Comparison of ENCODE assay signal across 23 cellular contexts in the genomic region with DNA sequence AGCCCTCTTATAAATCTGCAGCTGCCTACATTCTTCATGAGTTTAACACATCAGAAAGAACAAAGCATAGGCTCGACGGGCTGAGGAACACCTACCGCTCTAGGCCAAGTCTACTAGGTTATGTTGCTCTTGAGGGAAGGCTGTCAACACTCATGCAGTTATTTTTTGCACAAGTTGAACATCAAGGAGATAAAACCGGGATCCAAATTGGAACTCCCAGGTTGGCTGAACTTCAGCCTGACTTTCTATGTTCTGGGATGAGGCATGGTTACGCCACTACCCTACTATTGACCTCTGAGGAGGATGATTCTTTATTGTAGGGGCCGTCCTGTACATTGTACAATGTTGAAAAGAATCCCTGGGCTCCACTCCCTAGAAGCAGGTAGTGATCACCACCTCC. TPM values are rescaled to one million over a fixed set of nuclear protein-coding genes. Genes with fewer than 3 reads are reported as not detected.
A peak's percentile ranks its signal among the peaks of the same experiment; 100 is the strongest.
DNase-seq lines count a peak whose midpoint lies in the region; ATAC-seq and TF ChIP-seq lines count a peak whose summit lies in the region.
"Had no signal": no experiment of that assay in that cellular context is flagged by ENCODE, and none has a peak within 500 bp of the region (broad histone marks: within the 10 kb centered on the region; RNA-seq: fewer than 3 reads in every experiment).

No MANE protein-coding gene starts in this region.

- 34 to 55% (median 40%) methylated on average over 6 of the region's 6 CpGs for WGBS in heart left ventricle, 4 donors

- intact Hi-C loops in heart left ventricle (cut with DNase I) (no loop called here), Right ventricle myocardium inferior (cut with DNase I) (no loop called here)

- ATAC-seq in heart left ventricle (peak in 3 of 4 donors; percentile 28 to 76 (median 69)), Right ventricle myocardium inferior (no peak), GM21529 (IDR thresholded peaks at IDR 0.05; ENCODE audit: unreplicated experiment) (no peak)
- ATAC-seq in CD4-positive, CD25-positive, alpha-beta regulatory T cell (ENCODE audit: low read depth in 2 of 2), result no peak
- ATAC-seq in activated T-helper 17 cell treated with anti-CD3 and anti-CD28 coated beads, Interleukin-2, amount 50 U/mL, for 72 hours (replicated peaks), result no peak
- ATAC-seq: GM23338, HepG2, Panc1 had no signal

- H3K9me3 ChIP-seq in heart left ventricle, result no peaks in the 10 kb centered on the region
- H3K9me3 ChIP-seq in CD4-positive, CD25-positive, alpha-beta regulatory T cell (ENCODE audit: control insufficient read depth in 2 of 2, low read length in 2 of 2), result no peaks in the 10 kb centered on the region
- H3K9me3 ChIP-seq: HAP-1, MG63 had no signal

- H3K27me3 ChIP-seq in heart left ventricle, result no peaks in the 10 kb centered on the region
- no peaks in the 10 kb centered on the region for H3K27me3 ChIP-seq in CD4-positive, CD25-positive, alpha-beta regulatory T cell (ENCODE audit: control insufficient read depth, insufficient read depth, low read length)
- H3K27me3 ChIP-seq: MG63 had no signal

- H3K27ac ChIP-seq in heart left ventricle, result no peak overlapping the region
- no peak overlapping the region for H3K27ac ChIP-seq in CD4-positive, CD25-positive, alpha-beta regulatory T cell (ENCODE audit: insufficient read depth, low read length, poor library complexity, severe bottlenecking)
- H3K27ac ChIP-seq: HL-60 had no signal

- H3K4me1 Mint-ChIP-seq in CD4-positive, CD25-positive, alpha-beta regulatory T cell, result peaks cover 0 to 11% (median 2%) of the 10 kb centered on the region in 4 donors
- no peaks in the 10 kb centered on the region for H3K4me1 Mint-ChIP-seq in activated T-helper 17 cell treated with anti-CD3 and anti-CD28 coated beads, Interleukin-2, amount 50 U/mL, for 72 hours
- peaks cover 24% of the 10 kb centered on the region for H3K4me1 Mint-ChIP-seq in osteocyte (ENCODE audit: unreplicated experiment)

- H3K36me3 Mint-ChIP-seq in CD4-positive, CD25-positive, alpha-beta regulatory T cell, result no peaks in the 10 kb centered on the region
- H3K36me3 Mint-ChIP-seq in activated T-helper 17 cell treated with anti-CD3 and anti-CD28 coated beads, Interleukin-2, amount 50 U/mL, for 72 hours (ENCODE audit: low read depth), result no peaks in the 10 kb centered on the region
- no peaks in the 10 kb centered on the region for H3K36me3 Mint-ChIP-seq in osteocyte (ENCODE audit: unreplicated experiment)

- peaks cover 0 to 26% (median 0%) of the 10 kb centered on the region in 12 donors for H3K4me1 ChIP-seq in heart left ventricle
- peaks cover 4% of the 10 kb centered on the region for H3K4me1 ChIP-seq in CD4-positive, CD25-positive, alpha-beta regulatory T cell (ENCODE audit: control insufficient read depth, insufficient read depth, low read length, poor library complexity, severe bottlenecking)

- peaks cover 0 to 4% (median 0%) of the 10 kb centered on the region in 7 donors for H3K9me3 Mint-ChIP-seq in CD4-positive, CD25-positive, alpha-beta regulatory T cell
- no peaks in the 10 kb centered on the region for H3K9me3 Mint-ChIP-seq in activated T-helper 17 cell treated with anti-CD3 and anti-CD28 coated beads, Interleukin-2, amount 50 U/mL, for 72 hours
- no peaks in the 10 kb centered on the region for H3K9me3 Mint-ChIP-seq in osteocyte (ENCODE audit: unreplicated experiment)

- no peak overlapping the region for H3K27ac Mint-ChIP-seq in CD4-positive, CD25-positive, alpha-beta regulatory T cell
- no peak overlapping the region for H3K27ac Mint-ChIP-seq in activated T-helper 17 cell treated with anti-CD3 and anti-CD28 coated beads, Interleukin-2, amount 50 U/mL, for 72 hours
- no peak overlapping the region for H3K27ac Mint-ChIP-seq in osteocyte (ENCODE audit: unreplicated experiment)
- H3K27ac Mint-ChIP-seq: GM23338 had no signal

- no peaks in the 10 kb centered on the region for H3K36me3 ChIP-seq in heart left ventricle
- no peaks in the 10 kb centered on the region for H3K36me3 ChIP-seq in CD4-positive, CD25-positive, alpha-beta regulatory T cell (ENCODE audit: control insufficient read depth, insufficient read depth, low read length)
- H3K36me3 ChIP-seq: HAP-1, MG63 had no signal

- no peak for TF ChIP-seq POLR2A in heart left ventricle (IDR thresholded peaks at IDR 0.05)

- H3K27me3 Mint-ChIP-seq in CD4-positive, CD25-positive, alpha-beta regulatory T cell, result no peaks in the 10 kb centered on the region
- H3K27me3 Mint-ChIP-seq in activated T-helper 17 cell treated with anti-CD3 and anti-CD28 coated beads, Interleukin-2, amount 50 U/mL, for 72 hours, result no peaks in the 10 kb centered on the region
- H3K27me3 Mint-ChIP-seq in osteocyte (ENCODE audit: unreplicated experiment), result no peaks in the 10 kb centered on the region

- TF ChIP-seq CTCF in heart left ventricle (IDR thresholded peaks at IDR 0.05) (no peak), osteocyte (IDR thresholded peaks at IDR 0.05) (no peak)

- DNase-seq in heart left ventricle, result no peak
- DNase-seq in Right ventricle myocardium inferior (ENCODE audit: missing footprints), result no peak
- DNase-seq in CD4-positive, CD25-positive, alpha-beta regulatory T cell, result no peak
- peak; percentile 13 for DNase-seq in osteocyte (ENCODE audit: extremely low spot score, unreplicated experiment)
- DNase-seq in COR-L47 (lab: John Stamatoyannopoulos, UW), result no peak
- DNase-seq: GDM1, MG63, NCI-H1417, NCI-H1694 treated with DMSO at 0.1 percent for 48 hours, NCI-H2081 treated with DMSO at 0.1 percent for 48 hours, NCI-H2171 treated with DMSO at 0.1 percent for 48 hours, NCI-H524 treated with DMSO at 0.1 percent for 48 hours, NCI-H82 had no signal

- H3K4me3 ChIP-seq in heart left ventricle, result no peak overlapping the region
- H3K4me3 ChIP-seq in CD4-positive, CD25-positive, alpha-beta regulatory T cell (ENCODE audit: low read depth, low read length), result no peak overlapping the region
- H3K4me3 ChIP-seq: GM23338, HAP-1, K562 had no signal

- H3K4me3 Mint-ChIP-seq in CD4-positive, CD25-positive, alpha-beta regulatory T cell, result peak overlapping the region in 3 of 4 donors; percentile 33 to 82 (median 65)
- H3K4me3 Mint-ChIP-seq in activated T-helper 17 cell treated with anti-CD3 and anti-CD28 coated beads, Interleukin-2, amount 50 U/mL, for 72 hours, result peak overlapping the region; percentile 30
- H3K4me3 Mint-ChIP-seq in osteocyte (ENCODE audit: unreplicated experiment), result no peak overlapping the region
- H3K4me3 Mint-ChIP-seq: GM23338 had no signal

RNA-seq across cellular contexts. Expression of a gene that starts 37.3 kb away (rescaled TPM):
- not detected for total RNA-seq in heart left ventricle
- polyA plus RNA-seq in heart left ventricle, result not detected
- not detected for total RNA-seq in Right ventricle myocardium inferior
- not detected for total RNA-seq in CD4-positive, CD25-positive, alpha-beta regulatory T cell
- polyA plus RNA-seq in CD4-positive, CD25-positive, alpha-beta regulatory T cell, result not detected
- total RNA-seq in activated T-helper 17 cell treated with anti-CD3 and anti-CD28 coated beads, Interleukin-2, amount 50 U/mL, for 72 hours, result under 1 TPM in 1 of 2 donors, not detected in 1; 0.26 TPM
- total RNA-seq in osteocyte, result not detected in 2 replicates
- total RNA-seq: GM23338, HepG2, K562, LHCN-M2 had no signal
- polyA plus RNA-seq: BJ, GM23338, HepG2, K562 had no signal

RNA-seq across cellular contexts. Expression of a gene that starts 39.9 kb away (rescaled TPM):
- 10 to 100 TPM in 3 of 9 donors, 1 to 10 TPM in 6; 6.3 to 23.6 (median 8.6) TPM for total RNA-seq in heart left ventricle
- polyA plus RNA-seq in heart left ventricle, result 1 to 10 TPM; 3.2 to 8.6 TPM
- total RNA-seq in Right ventricle myocardium inferior, result 5.4 TPM
- total RNA-seq in CD4-positive, CD25-positive, alpha-beta regulatory T cell, result 1.5 TPM
- 1 to 10 TPM in 2 of 4 donors, under 1 TPM in 2; 0.67 to 1.8 (median 1.2) TPM for polyA plus RNA-seq in CD4-positive, CD25-positive, alpha-beta regulatory T cell
- 1 to 10 TPM; 1.8 to 2.5 TPM for total RNA-seq in activated T-helper 17 cell treated with anti-CD3 and anti-CD28 coated beads, Interleukin-2, amount 50 U/mL, for 72 hours
- 40.9 and 44.6 TPM in 2 replicates for total RNA-seq in osteocyte

Comparison
In these comparisons a context has a peak if more than half of its experiments do, and no peak if none do; other contexts are left out.
1. ATAC-seq: peak in heart left ventricle (3 of 4); none in Right ventricle myocardium inferior (single experiment), CD4-positive, CD25-positive, alpha-beta regulatory T cell (0 of 2), activated T-helper 17 cell treated with anti-CD3 and anti-CD28 coated beads, Interleukin-2, amount 50 U/mL, for 72 hours (single experiment) and GM21529 (single experiment).